In the genomic region with DNA sequence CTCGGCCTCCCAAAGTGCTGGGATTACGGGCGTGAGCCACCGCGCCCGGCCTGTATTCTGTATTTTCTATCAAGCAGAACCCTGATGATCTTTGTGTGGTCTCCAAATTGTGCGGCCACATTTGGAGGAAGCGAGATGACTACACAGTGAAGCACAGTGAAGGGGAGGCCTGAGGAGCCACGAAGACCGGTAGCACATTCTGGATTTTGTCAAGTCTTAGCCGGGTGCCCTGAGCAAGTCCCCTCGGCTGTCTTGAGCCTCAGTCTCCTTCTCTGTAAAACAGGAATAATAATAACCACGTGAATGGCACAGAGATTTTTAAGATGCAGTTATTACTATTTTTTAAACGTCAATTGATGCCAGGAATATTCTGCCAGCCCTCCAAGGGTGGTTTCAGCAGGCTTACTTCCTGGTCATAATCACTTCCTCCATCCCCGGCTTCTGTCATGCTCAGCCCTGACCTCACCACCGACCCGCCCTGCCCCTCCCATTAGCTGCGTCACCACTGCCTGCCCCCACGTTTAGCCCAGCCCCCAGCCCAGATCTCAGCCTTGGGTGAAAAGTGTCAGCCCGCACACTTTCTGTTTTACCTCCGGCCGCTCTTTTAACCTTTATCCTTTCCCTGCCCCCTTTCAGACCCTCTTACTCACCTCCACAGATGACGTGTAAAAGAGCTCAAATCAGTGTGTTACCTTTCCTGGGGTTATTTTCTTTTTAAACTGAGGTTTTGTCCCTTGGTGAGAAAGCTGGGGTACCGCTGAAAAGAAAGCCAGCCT, we compare ENCODE assay signal across 9 cellular contexts. TPM values are rescaled to one million over a fixed set of nuclear protein-coding genes. Genes with fewer than 3 reads are reported as not detected.
A peak's percentile ranks its signal among the peaks of the same experiment; 100 is the strongest.
DNase-seq lines count a peak whose midpoint lies in the region.
"Had no signal": no experiment of that assay in that cellular context is flagged by ENCODE, and none has a peak within 500 bp of the region (broad histone marks: within the 10 kb centered on the region; RNA-seq: fewer than 3 reads in every experiment).

No MANE protein-coding gene starts in this region.

- WGBS in GM23248 (ENCODE audit: low coverage in 1 of 2, low lambda C conversion rate in 2 of 2, missing lambda C conversion rate in 2 of 2), 2 experiments = 36 to 37% methylated on average over 20 to 24 of the region's 24 CpGs

- POLR2A ChIA-PET in activated CD4-positive, alpha-beta memory T cell treated with anti-CD3 and anti-CD28 coated beads, Interleukin-2, amount 10 ng/mL, durations not matched to agents 7 days and 5 days (lab: Charles Lee) = interaction anchor here (0.9 to 2.5 kb wide), 7 partner anchors 30 to 177 kb away, joined by 3 to 20 read pairs (median 3); partner anchors contain the start of genes ATP6V0E1 and DUSP1

- H4K20me1 ChIP-seq in GM23248 (ENCODE audit: insufficient read depth) = no peaks in the 10 kb centered on the region

- H3K4me1 Mint-ChIP-seq in activated CD4-positive, alpha-beta memory T cell treated with anti-CD3 and anti-CD28 coated beads, Interleukin-2, amount 10 ng/mL, durations not matched to agents 7 days and 5 days = peaks cover 16% of the 10 kb centered on the region
- H3K4me1 Mint-ChIP-seq: brain had no signal

- H3K9me3 ChIP-seq in GM23248 (ENCODE audit: low read depth) = no peaks in the 10 kb centered on the region
- no peaks in the 10 kb centered on the region for H3K9me3 ChIP-seq in effector memory CD4-positive, alpha-beta T cell (ENCODE audit: control insufficient read depth, low read length)

- no peaks in the 10 kb centered on the region for H3K27me3 ChIP-seq in GM23248 (replicated peaks; ENCODE audit: insufficient read depth)
- H3K27me3 ChIP-seq in effector memory CD4-positive, alpha-beta T cell (replicated peaks; ENCODE audit: control insufficient read depth, insufficient read depth, low read length, poor library complexity, severe bottlenecking) = no peaks in the 10 kb centered on the region

- peak overlapping the region; percentile 90 for H3K27ac ChIP-seq in GM23248
- H3K27ac ChIP-seq in effector memory CD4-positive, alpha-beta T cell (ENCODE audit: insufficient read depth, low read length, poor library complexity, severe bottlenecking) = peak overlapping the region; percentile 69

- peaks cover 3% of the 10 kb centered on the region for H3K36me3 Mint-ChIP-seq in activated CD4-positive, alpha-beta memory T cell treated with anti-CD3 and anti-CD28 coated beads, Interleukin-2, amount 10 ng/mL, durations not matched to agents 7 days and 5 days (ENCODE audit: low read depth)
- H3K36me3 Mint-ChIP-seq: brain had no signal

- DNase-seq in ELR (ENCODE audit: low read depth) (peak; percentile 94), GM23248 (peak; percentile 96), LoVo (ENCODE audit: low spot score) (peak; percentile 79), mesenteric fat pad (ENCODE audit: low spot score) (peak; percentile 93), NCI-H2081 treated with DMSO at 0.1 percent for 48 hours (lab: John Stamatoyannopoulos, UW) (no peak)
- peak; percentile 92 for DNase-seq in activated CD4-positive, alpha-beta memory T cell treated with anti-CD3 and anti-CD28 coated beads, Interleukin-2, amount 10 ng/mL, durations not matched to agents 7 days and 5 days
- DNase-seq in effector memory CD4-positive, alpha-beta T cell = peak; percentile 71 to 79 (median 78)
- DNase-seq in stimulated activated CD8-positive, alpha-beta memory T cell treated with anti-CD3 and anti-CD28 coated beads, Interleukin-15, amount 100 ng/mL, for 48 hours (ENCODE audit: low read depth in 2 of 2) = peak; percentile 90 to 92

- in situ Hi-C loops in GM23248 (cut with MboI) = no loop called here

- peak overlapping the region; percentile 70 for H3K4me3 Mint-ChIP-seq in activated CD4-positive, alpha-beta memory T cell treated with anti-CD3 and anti-CD28 coated beads, Interleukin-2, amount 10 ng/mL, durations not matched to agents 7 days and 5 days

- H3K9me3 Mint-ChIP-seq in activated CD4-positive, alpha-beta memory T cell treated with anti-CD3 and anti-CD28 coated beads, Interleukin-2, amount 10 ng/mL, durations not matched to agents 7 days and 5 days = peaks cover 2% of the 10 kb centered on the region

- peaks cover 2% of the 10 kb centered on the region for H3K27me3 Mint-ChIP-seq in activated CD4-positive, alpha-beta memory T cell treated with anti-CD3 and anti-CD28 coated beads, Interleukin-2, amount 10 ng/mL, durations not matched to agents 7 days and 5 days

- peak overlapping the region; percentile 91 for H3K9ac ChIP-seq in GM23248

- H3K79me2 ChIP-seq in GM23248 (ENCODE audit: insufficient read depth) = no peaks in the 10 kb centered on the region

- H3K36me3 ChIP-seq in GM23248 (ENCODE audit: low read depth) = no peaks in the 10 kb centered on the region
- H3K36me3 ChIP-seq in effector memory CD4-positive, alpha-beta T cell (ENCODE audit: control insufficient read depth, insufficient read depth, low read length) = no peaks in the 10 kb centered on the region

- peak overlapping the region; percentile 84 for H3K4me2 ChIP-seq in GM23248 (ENCODE audit: unreplicated experiment)

- CTCF ChIA-PET in activated CD4-positive, alpha-beta memory T cell treated with anti-CD3 and anti-CD28 coated beads, Interleukin-2, amount 10 ng/mL, durations not matched to agents 7 days and 5 days (lab: Charles Lee) = interaction anchor here (0.7 to 2.9 kb wide), 7 partner anchors 20 to 125 kb away, joined by 3 to 21 read pairs (median 6); partner anchors contain the start of gene DUSP1

- H3K9me2 ChIP-seq in GM23248 (ENCODE audit: insufficient read depth) = no peaks in the 10 kb centered on the region

- peak overlapping the region; percentile 74 for H3K27ac Mint-ChIP-seq in activated CD4-positive, alpha-beta memory T cell treated with anti-CD3 and anti-CD28 coated beads, Interleukin-2, amount 10 ng/mL, durations not matched to agents 7 days and 5 days

- peaks cover 4% of the 10 kb centered on the region; the same call in 1 of the 2 replicates for H3F3A ChIP-seq in GM23248 (ENCODE audit: insufficient read depth)

- peaks cover 20% of the 10 kb centered on the region for H3K4me1 ChIP-seq in GM23248 (ENCODE audit: insufficient read depth)
- H3K4me1 ChIP-seq in effector memory CD4-positive, alpha-beta T cell (ENCODE audit: control insufficient read depth, insufficient read depth, low read length, poor library complexity, severe bottlenecking) = peaks cover 3% of the 10 kb centered on the region

- H2AFZ ChIP-seq in GM23248 = peak overlapping the region; percentile 68

- peak overlapping the region; percentile 71 for H3K4me3 ChIP-seq in GM23248
- peak overlapping the region; percentile 59 for H3K4me3 ChIP-seq in effector memory CD4-positive, alpha-beta T cell (ENCODE audit: insufficient read depth, low read depth, low read length, poor library complexity, severe bottlenecking)

RNA-seq across cellular contexts. Expression of gene ERGIC1, which starts 27.0 kb away (rescaled TPM):
- 233 and 235 TPM in 2 replicates for total RNA-seq in GM23248 (2014; rRNA removed; shearing (Covaris generic))
- polyA plus RNA-seq in GM23248 (2016; fragmentation: Nextera tagmentation; extraction: Ambion mirVana) = 66.4 and 75.8 TPM in 2 replicates
- 10 to 100 TPM; 36.1 to 37.2 TPM for total RNA-seq in activated CD4-positive, alpha-beta memory T cell treated with anti-CD3 and anti-CD28 coated beads, Interleukin-2, amount 10 ng/mL, durations not matched to agents 7 days and 5 days
- 201 TPM for total RNA-seq in mesenteric fat pad

RNA-seq across cellular contexts. Expression of gene DUSP1, which starts 36.1 kb away (rescaled TPM):
- 443 and 459 TPM in 2 replicates for total RNA-seq in GM23248 (2014; rRNA removed; shearing (Covaris generic))
- polyA plus RNA-seq in GM23248 (2016; fragmentation: Nextera tagmentation; extraction: Ambion mirVana) = 264 and 269 TPM in 2 replicates
- total RNA-seq in activated CD4-positive, alpha-beta memory T cell treated with anti-CD3 and anti-CD28 coated beads, Interleukin-2, amount 10 ng/mL, durations not matched to agents 7 days and 5 days = 10 to 100 TPM; 17.0 to 18.8 TPM
- 1,666 TPM for total RNA-seq in mesenteric fat pad

Comparison
In these comparisons a context has a peak if more than half of its experiments do, and no peak if none do; other contexts are left out.
1. RNA of gene DUSP1, which starts 36.1 kb away (total RNA-seq): 1,666 TPM in mesenteric fat pad (single experiment) and 443 to 459 TPM in GM23248; 17.0 to 18.8 TPM in activated CD4-positive, alpha-beta memory T cell treated with anti-CD3 and anti-CD28 coated beads, Interleukin-2, amount 10 ng/mL, durations not matched to agents 7 days and 5 days; every median in the first group is over 10 times any median in the second.